22 cellular contexts compared by ENCODE assay signal in the genomic region with DNA sequence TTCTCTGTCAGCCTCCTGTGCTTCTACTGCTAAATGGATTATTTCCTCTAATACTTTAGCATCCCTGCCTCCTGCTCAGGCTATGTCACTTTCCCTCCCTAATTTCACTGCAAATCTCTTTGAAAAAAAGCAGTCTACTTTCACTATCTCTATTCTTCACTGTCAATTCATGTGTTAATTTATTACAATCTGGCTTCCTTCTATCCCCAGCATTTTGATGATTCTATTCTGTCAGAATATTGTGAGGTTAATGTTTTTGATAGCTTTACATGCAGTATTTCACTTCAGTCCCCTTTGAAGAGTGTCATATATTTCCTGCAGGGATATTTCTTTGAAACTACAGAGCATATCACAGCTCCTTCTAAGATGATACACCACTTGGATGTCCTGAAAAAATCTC.
"Had no signal": no experiment of that assay in that cellular context is flagged by ENCODE, and none has a peak within 500 bp of the region (broad histone marks: within the 10 kb centered on the region; RNA-seq: fewer than 3 reads in every experiment).

No MANE protein-coding gene starts in this region.

- H3K27ac ChIP-seq: coronary artery, dorsolateral prefrontal cortex, esophagus muscularis mucosa, foreskin keratinocyte, gastroesophageal sphincter, heart left ventricle, hepatocyte, left ventricle myocardium inferior, lower lobe of right lung had no signal

- H3K27ac Mint-ChIP-seq: immature natural killer cell, mesothelial cell of epicardium had no signal

- H3K9me3 ChIP-seq: esophagus muscularis mucosa, gastroesophageal sphincter, left ventricle myocardium inferior, lower lobe of right lung, mucosa of descending colon had no signal

- H3K4me1 Mint-ChIP-seq: immature natural killer cell had no signal

- H3K4me1 ChIP-seq: esophagus muscularis mucosa, foreskin keratinocyte, gastroesophageal sphincter, heart left ventricle, left ventricle myocardium inferior, lower lobe of right lung had no signal

- H3K36me3 ChIP-seq: esophagus muscularis mucosa, gastroesophageal sphincter, heart left ventricle, left ventricle myocardium inferior, lower lobe of right lung had no signal

- DNase-seq: dermis blood vessel endothelial cell; dorsolateral prefrontal cortex; effector CD4-positive, alpha-beta T cell; effector memory CD4-positive, alpha-beta T cell; foreskin keratinocyte; heart left ventricle; hypothalamus; immature natural killer cell; islet precursor cell; kidney; kidney glomerular epithelial cell; left colon; left ventricle myocardium inferior; lower lobe of right lung; mesenchymal stem cell; mucosa of descending colon had no signal

- H2AFZ ChIP-seq: hepatocyte had no signal

- ATAC-seq: foreskin keratinocyte, gastroesophageal sphincter, heart left ventricle, left colon, left lobe of liver, lower lobe of right lung, mucosa of descending colon had no signal

- H3K36me3 Mint-ChIP-seq: mesothelial cell of epicardium had no signal

- H3K79me2 ChIP-seq: hepatocyte had no signal

- H3K4me3 ChIP-seq: coronary artery, dorsolateral prefrontal cortex, esophagus muscularis mucosa, gastroesophageal sphincter, heart left ventricle, hepatocyte, left ventricle myocardium inferior, lower lobe of right lung, mucosa of descending colon had no signal

- H3K4me3 Mint-ChIP-seq: immature natural killer cell, mesothelial cell of epicardium had no signal

- H3K27me3 ChIP-seq: dorsolateral prefrontal cortex, esophagus muscularis mucosa, foreskin keratinocyte, gastroesophageal sphincter, heart left ventricle, hepatocyte had no signal

- H3K4me2 ChIP-seq: hepatocyte had no signal
